In genomic region chr22:38298312-38299000, GRCh38 we compare ENCODE assay signal across 8 cellular contexts. TPM values are rescaled to one million over a fixed set of nuclear protein-coding genes. Genes with fewer than 3 reads are reported as not detected.
A peak's percentile ranks its signal among the peaks of the same experiment; 100 is the strongest.
DNase-seq lines count a peak whose midpoint lies in the region; ATAC-seq, FAIRE-seq and TF ChIP-seq lines count a peak whose summit lies in the region.

No MANE protein-coding gene starts in this region.

- no peak overlapping the region for H2BK5ac ChIP-seq in H9 (ENCODE audit: insufficient read length, low read length)

- no peak overlapping the region for H3K4me2 ChIP-seq in H9 (ENCODE audit: insufficient read depth, insufficient read length, low read length)

- H2AK5ac ChIP-seq in H9 (ENCODE audit: insufficient read length, low read length): no peak overlapping the region

- H3K23me2 ChIP-seq in H9 (ENCODE audit: insufficient read length, low read depth, low read length, poor library complexity, severe bottlenecking): no peaks in the 10 kb centered on the region

- H3K27ac ChIP-seq in H9 (ENCODE audit: insufficient read length, low read depth, low read length): no peak overlapping the region

- WGBS in H9 (ENCODE audit: extremely low coverage, insufficient read length, low lambda C conversion rate): no CpG with 5 or more reads among the region's 25 CpGs

- POLR2A ChIA-PET in activated CD4-positive, alpha-beta T cell treated with anti-CD3 and anti-CD28 coated beads, Interleukin-2, amount 10 ng/mL, durations not matched to agents 7 days and 5 days (lab: Charles Lee): no interaction called here

- peaks cover 4% of the 10 kb centered on the region for H4K20me1 ChIP-seq in H9 (ENCODE audit: control insufficient read depth, insufficient read depth, insufficient read length)

- H3T11ph ChIP-seq in H9 (ENCODE audit: low read length): no peak overlapping the region

- H3K14ac ChIP-seq in H9 (ENCODE audit: insufficient read depth, low read length): no peak overlapping the region

- H4K8ac ChIP-seq in H9 (replicated peaks; ENCODE audit: insufficient read length, low read depth, low read length): no peak overlapping the region

- peak; percentile 79 for TF ChIP-seq CTCF in H9 (conservative IDR thresholded peaks at IDR 0.05)

- no peaks in the 10 kb centered on the region for H3K4me1 ChIP-seq in H9 (ENCODE audit: insufficient read depth, low read length)

- H3K27me3 ChIP-seq in H9 (ENCODE audit: insufficient read depth, low read length): no peaks in the 10 kb centered on the region

- H3K18ac ChIP-seq in H9 (ENCODE audit: insufficient read length, low read depth, low read length): no peak overlapping the region

- H3K9ac ChIP-seq in H9 (ENCODE audit: extremely low read depth, insufficient read length, low read length): no peak overlapping the region

- H3K9me3 ChIP-seq in H9 (ENCODE audit: control insufficient read depth, low read depth, low read length): no peaks in the 10 kb centered on the region

- H3K23ac ChIP-seq in H9 (ENCODE audit: insufficient read length, low read depth, low read length): no peak overlapping the region

- no peak for FAIRE-seq in RCC 7860 (lab: Jason Lieb, UNC)

- no peak overlapping the region for H4K5ac ChIP-seq in H9 (ENCODE audit: insufficient read length, low read depth, low read length)

- ATAC-seq in HG02885 (IDR thresholded peaks at IDR 0.05; ENCODE audit: poor library complexity, unreplicated experiment): no peak

- peak; percentile 87 for DNase-seq in 8988T
- DNase-seq in H9: peak; percentile 74
- peak; percentile 31 for DNase-seq in activated CD4-positive, alpha-beta T cell treated with anti-CD3 and anti-CD28 coated beads, Interleukin-2, amount 10 ng/mL, durations not matched to agents 7 days and 5 days
- DNase-seq in fibroblast of gingiva (ENCODE audit: low read depth): peak; percentile 56
- peak in 2 of 3 donors; percentile 20 to 38 for DNase-seq in stimulated activated CD4-positive, alpha-beta T cell treated with anti-CD3 and anti-CD28 coated beads, TNF-alpha, amount 100 ng/mL, for 1 hour (ENCODE audit: low read depth in 3 of 3, low spot score in 1 of 3)
- DNase-seq in RCC 7860 (ENCODE audit: low spot score): no peak
- no peak for DNase-seq in NCI-H2081 treated with DMSO at 0.1 percent for 48 hours (lab: John Stamatoyannopoulos, UW)

- H2BK120ac ChIP-seq in H9 (ENCODE audit: low read depth, low read length, poor library complexity, severe bottlenecking): no peak overlapping the region

- H3K56ac ChIP-seq in H9 (ENCODE audit: insufficient read length, low read depth, low read length): no peak overlapping the region

- H4K91ac ChIP-seq in H9 (ENCODE audit: insufficient read length, low read depth, low read length): no peak overlapping the region

- peak overlapping the region in 2 of 3 experiments; percentile 57 to 64; a peak in 4 of 7 replicates for H3K27ac Mint-ChIP-seq in H9
- no peak overlapping the region for H3K27ac Mint-ChIP-seq in activated CD4-positive, alpha-beta T cell treated with anti-CD3 and anti-CD28 coated beads, Interleukin-2, amount 10 ng/mL, durations not matched to agents 7 days and 5 days

- no peak overlapping the region for H2BK20ac ChIP-seq in H9 (ENCODE audit: low read depth, low read length, poor library complexity, severe bottlenecking)

- no peaks in the 10 kb centered on the region for H3K27me3 Mint-ChIP-seq in H9 (ENCODE audit: low read depth)
- H3K27me3 Mint-ChIP-seq in activated CD4-positive, alpha-beta T cell treated with anti-CD3 and anti-CD28 coated beads, Interleukin-2, amount 10 ng/mL, durations not matched to agents 7 days and 5 days: no peaks in the 10 kb centered on the region

- peaks cover 0 to 13% of the 10 kb centered on the region in 2 experiments; a peak in 2 of 4 replicates for H3K4me1 Mint-ChIP-seq in H9
- H3K4me1 Mint-ChIP-seq in activated CD4-positive, alpha-beta T cell treated with anti-CD3 and anti-CD28 coated beads, Interleukin-2, amount 10 ng/mL, durations not matched to agents 7 days and 5 days: no peaks in the 10 kb centered on the region

- H2BK12ac ChIP-seq in H9 (ENCODE audit: insufficient read length, low read depth, low read length): no peak overlapping the region

- no peak overlapping the region for H3K4me3 Mint-ChIP-seq in H9
- no peak overlapping the region for H3K4me3 Mint-ChIP-seq in activated CD4-positive, alpha-beta T cell treated with anti-CD3 and anti-CD28 coated beads, Interleukin-2, amount 10 ng/mL, durations not matched to agents 7 days and 5 days

- peaks cover 2% of the 10 kb centered on the region; the same call in 1 of the 2 replicates for H3K79me2 ChIP-seq in H9 (ENCODE audit: insufficient read depth, low read length)

- peaks cover 62 to 95% (median 95%) of the 10 kb centered on the region in 3 experiments for H3K36me3 Mint-ChIP-seq in H9 (ENCODE audit: insufficient read depth in 1 of 3, low read depth in 3 of 3)
- peaks cover 24% of the 10 kb centered on the region for H3K36me3 Mint-ChIP-seq in activated CD4-positive, alpha-beta T cell treated with anti-CD3 and anti-CD28 coated beads, Interleukin-2, amount 10 ng/mL, durations not matched to agents 7 days and 5 days (ENCODE audit: low read depth)

- no peaks in the 10 kb centered on the region for H3K79me1 ChIP-seq in H9 (ENCODE audit: insufficient read depth, low read depth, low read length, poor library complexity, severe bottlenecking)

- H2BK15ac ChIP-seq in H9 (ENCODE audit: low read depth, low read length): no peak overlapping the region

- no peak overlapping the region for H3K4ac ChIP-seq in H9 (ENCODE audit: low read depth, low read length)

- H2AFZ ChIP-seq in H9 (ENCODE audit: low read length): no peak overlapping the region

- CTCF ChIA-PET in activated CD4-positive, alpha-beta T cell treated with anti-CD3 and anti-CD28 coated beads, Interleukin-2, amount 10 ng/mL, durations not matched to agents 7 days and 5 days (lab: Charles Lee): interaction anchor here (0.7 to 1.6 kb wide), 5 partner anchors 10 to 246 kb away, joined by 3 to 5 read pairs (median 3); no protein-coding TSS in a partner anchor

- no peaks in the 10 kb centered on the region for H3K9me3 Mint-ChIP-seq in H9
- no peaks in the 10 kb centered on the region for H3K9me3 Mint-ChIP-seq in activated CD4-positive, alpha-beta T cell treated with anti-CD3 and anti-CD28 coated beads, Interleukin-2, amount 10 ng/mL, durations not matched to agents 7 days and 5 days

RNA-seq across cellular contexts. Expression of gene CSNK1E, which starts 18.8 kb away (rescaled TPM):
- total RNA-seq in H9 (2021): 230 and 236 TPM in 2 replicates
- total RNA-seq in activated CD4-positive, alpha-beta T cell treated with anti-CD3 and anti-CD28 coated beads, Interleukin-2, amount 10 ng/mL, durations not matched to agents 7 days and 5 days: 10 to 100 TPM; 74.3 to 81.3 TPM

RNA-seq across cellular contexts. Expression of gene TMEM184B, which starts 25.6 kb away (rescaled TPM):
- total RNA-seq in H9 (2021): 51.7 and 58.5 TPM in 2 replicates
- 10 to 100 TPM; 33.8 to 34.5 TPM for total RNA-seq in activated CD4-positive, alpha-beta T cell treated with anti-CD3 and anti-CD28 coated beads, Interleukin-2, amount 10 ng/mL, durations not matched to agents 7 days and 5 days

Comparison
In these comparisons a context has a peak if more than half of its experiments do, and no peak if none do; other contexts are left out.
1. DNase-seq: peak in 8988T (single experiment), H9 (single experiment), activated CD4-positive, alpha-beta T cell treated with anti-CD3 and anti-CD28 coated beads, Interleukin-2, amount 10 ng/mL, durations not matched to agents 7 days and 5 days (single experiment), fibroblast of gingiva (single experiment) and stimulated activated CD4-positive, alpha-beta T cell treated with anti-CD3 and anti-CD28 coated beads, TNF-alpha, amount 100 ng/mL, for 1 hour (2 of 3); none in RCC 7860 (single experiment) and NCI-H2081 treated with DMSO at 0.1 percent for 48 hours (single experiment).